ENCODE assay signal across 2 cellular contexts in genomic region chrX:43910772-43911171, GRCh38. TPM values are rescaled to one million over a fixed set of nuclear protein-coding genes. Genes with fewer than 3 reads are reported as not detected.
"Had no signal": no experiment of that assay in that cellular context is flagged by ENCODE, and none has a peak within 500 bp of the region (broad histone marks: within the 10 kb centered on the region; RNA-seq: fewer than 3 reads in every experiment).

No MANE protein-coding gene starts in this region.

RNA-seq across cellular contexts. Expression of gene MAOB, which starts 28.5 kb away (rescaled TPM):
- total RNA-seq: HT1080 had no signal
- polyA plus RNA-seq: IgD-negative memory B cell had no signal
